In the genomic region with DNA sequence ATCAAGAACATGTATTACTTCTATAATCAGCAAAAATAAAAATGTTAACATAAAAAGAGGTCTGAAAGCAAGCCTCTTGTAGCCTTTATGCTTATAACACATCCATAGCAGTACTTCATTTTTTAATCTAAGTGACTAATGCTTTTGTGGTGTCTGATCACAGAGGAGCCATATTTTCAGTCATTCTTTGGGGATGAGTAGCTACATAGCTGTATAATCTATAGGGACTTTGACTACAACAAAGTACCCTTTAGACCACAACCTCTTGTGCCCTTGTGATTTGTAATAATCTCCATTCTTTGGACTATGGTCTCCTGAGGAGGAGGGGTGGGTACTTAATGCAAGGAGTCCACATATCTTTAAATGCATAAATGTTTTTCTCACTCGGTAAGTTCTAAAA, we compare ENCODE assay signal across 19 cellular contexts. TPM values are rescaled to one million over a fixed set of nuclear protein-coding genes. Genes with fewer than 3 reads are reported as not detected.
A peak's percentile ranks its signal among the peaks of the same experiment; 100 is the strongest.
DNase-seq lines count a peak whose midpoint lies in the region; ATAC-seq and TF ChIP-seq lines count a peak whose summit lies in the region.
"Had no signal": no experiment of that assay in that cellular context is flagged by ENCODE, and none has a peak within 500 bp of the region (broad histone marks: within the 10 kb centered on the region; RNA-seq: fewer than 3 reads in every experiment).

No MANE protein-coding gene starts in this region.

- H3K4me1 Mint-ChIP-seq in activated T-cell treated with anti-CD3 and anti-CD28 coated beads, Interleukin-2, amount 50 U/mL, for 72 hours (ENCODE audit: low read depth) = no peaks in the 10 kb centered on the region
- peaks cover 4% of the 10 kb centered on the region for H3K4me1 Mint-ChIP-seq in activated T-cell treated with anti-CD3 and anti-CD28 coated beads, Interleukin-2, amount 50 U/mL, for 24 hours (ENCODE audit: low read depth)

- H3K9ac ChIP-seq in fibroblast of lung (ENCODE audit: insufficient read depth, low read length) (no peak overlapping the region), skeletal muscle satellite cell (ENCODE audit: low read depth, low read length) (peak overlapping the region; percentile 15)

- intact Hi-C loops in gastrocnemius medialis (cut with DNase I; ENCODE audit: low total_unique reads) = no loop called here

- H3K4me3 Mint-ChIP-seq in activated T-cell treated with anti-CD3 and anti-CD28 coated beads, Interleukin-2, amount 50 U/mL, for 72 hours = no peak overlapping the region
- no peak overlapping the region for H3K4me3 Mint-ChIP-seq in activated T-cell treated with anti-CD3 and anti-CD28 coated beads, Interleukin-2, amount 50 U/mL, for 24 hours
- H3K4me3 Mint-ChIP-seq: naive thymus-derived CD4-positive, alpha-beta T cell had no signal

- peaks cover 12% of the 10 kb centered on the region for H3K27me3 Mint-ChIP-seq in activated T-cell treated with anti-CD3 and anti-CD28 coated beads, Interleukin-2, amount 50 U/mL, for 72 hours (ENCODE audit: low read depth)
- H3K27me3 Mint-ChIP-seq in activated T-cell treated with anti-CD3 and anti-CD28 coated beads, Interleukin-2, amount 50 U/mL, for 24 hours = peaks cover 13% of the 10 kb centered on the region
- H3K27me3 Mint-ChIP-seq: naive thymus-derived CD4-positive, alpha-beta T cell; progenitor cell of endocrine pancreas had no signal

- DNase-seq in activated T-cell treated with anti-CD3 and anti-CD28 coated beads, Interleukin-2, amount 50 U/mL, for 72 hours = no peak
- no peak for DNase-seq in activated T-cell treated with anti-CD3 and anti-CD28 coated beads, Interleukin-2, amount 50 U/mL, for 24 hours
- no peak for DNase-seq in RWPE2 (ENCODE audit: low spot score)
- peak; percentile 63 to 88 for DNase-seq in fibroblast of lung (ENCODE audit: low read depth in 2 of 2)
- no peak for DNase-seq in gastrocnemius medialis
- no peak for DNase-seq in NCI-H1417 (lab: John Stamatoyannopoulos, UW)
- DNase-seq: 8988T; activated T-cell treated with anti-CD3 and anti-CD28 coated beads for 4 hours; COR-L47; dermis blood vessel endothelial cell; GF-D8; naive thymus-derived CD4-positive, alpha-beta T cell; NCI-H82; testis had no signal

- no peak for TF ChIP-seq POLR2A in gastrocnemius medialis (IDR thresholded peaks at IDR 0.05)

- no peaks in the 10 kb centered on the region for H3K36me3 Mint-ChIP-seq in activated T-cell treated with anti-CD3 and anti-CD28 coated beads, Interleukin-2, amount 50 U/mL, for 72 hours (ENCODE audit: insufficient read depth in 2 of 2)
- H3K36me3 Mint-ChIP-seq in activated T-cell treated with anti-CD3 and anti-CD28 coated beads, Interleukin-2, amount 50 U/mL, for 24 hours (ENCODE audit: low read depth) = no peaks in the 10 kb centered on the region
- H3K36me3 Mint-ChIP-seq: naive thymus-derived CD4-positive, alpha-beta T cell had no signal

- no peaks in the 10 kb centered on the region for H3K9me3 Mint-ChIP-seq in activated T-cell treated with anti-CD3 and anti-CD28 coated beads, Interleukin-2, amount 50 U/mL, for 72 hours
- H3K9me3 Mint-ChIP-seq in activated T-cell treated with anti-CD3 and anti-CD28 coated beads, Interleukin-2, amount 50 U/mL, for 24 hours = no peaks in the 10 kb centered on the region
- H3K9me3 Mint-ChIP-seq: naive thymus-derived CD4-positive, alpha-beta T cell had no signal

- H4K20me1 ChIP-seq in fibroblast of lung (ENCODE audit: control insufficient read depth, extremely low read depth, insufficient read depth, low read length) = no peaks in the 10 kb centered on the region

- H3K36me3 ChIP-seq in RWPE2 (ENCODE audit: low read depth) (no peaks in the 10 kb centered on the region), fibroblast of lung (ENCODE audit: control insufficient read depth, insufficient read depth, low read length) (no peaks in the 10 kb centered on the region), skeletal muscle satellite cell (ENCODE audit: insufficient read depth, low read length) (no peaks in the 10 kb centered on the region), gastrocnemius medialis (no peaks in the 10 kb centered on the region)

- peak; percentile 25 to 43 for ATAC-seq in activated T-cell treated with anti-CD3 and anti-CD28 coated beads, Interleukin-2, amount 50 U/mL, for 72 hours (replicated peaks in 1 of 2)
- ATAC-seq in RWPE2 (ENCODE audit: low read depth) = peak; percentile 25; the same call in 1 of the 3 replicates
- ATAC-seq in gastrocnemius medialis = no peak
- no peak for ATAC-seq in GM21528 (IDR thresholded peaks at IDR 0.05; ENCODE audit: low FRiP score, unreplicated experiment)
- ATAC-seq: esophagus mucosa; naive thymus-derived CD4-positive, alpha-beta T cell had no signal

- no peak overlapping the region for H3K27ac ChIP-seq in RWPE2 (ENCODE audit: poor library complexity, severe bottlenecking)
- no peak overlapping the region for H3K27ac ChIP-seq in fibroblast of lung (ENCODE audit: insufficient read depth, low read length)
- no peak overlapping the region for H3K27ac ChIP-seq in gastrocnemius medialis
- H3K27ac ChIP-seq: testis had no signal

- H3K4me3 ChIP-seq in RWPE2 (ENCODE audit: severe bottlenecking) (no peak overlapping the region), fibroblast of lung (replicated peaks in 1 of 4; ENCODE audit: control extremely low read depth in 1 of 4, insufficient read depth in 1 of 4, low read depth in 3 of 4, low read length in 4 of 4) (no peak overlapping the region), skeletal muscle satellite cell (ENCODE audit: low read length) (no peak overlapping the region), gastrocnemius medialis (no peak overlapping the region)
- H3K4me3 ChIP-seq: testis had no signal

- TF ChIP-seq CTCF in RWPE2 (IDR thresholded peaks at IDR 0.05; ENCODE audit: poor library complexity, severe bottlenecking) (no peak), fibroblast of lung (conservative IDR thresholded peaks at IDR 0.05 in 1 of 2, IDR thresholded peaks at IDR 0.05 in 1 of 2; ENCODE audit: low read depth in 1 of 2, low read length in 2 of 2) (no peak), gastrocnemius medialis (IDR thresholded peaks at IDR 0.05 in 4 of 5, conservative IDR thresholded peaks at IDR 0.05 in 1 of 5) (no peak)

- in situ Hi-C loops in gastrocnemius medialis (cut with MboI; ENCODE audit: low sequenced_read_pairs in 4 of 4) = no loop called here

- H2AFZ ChIP-seq in fibroblast of lung (ENCODE audit: low read length) = no peak overlapping the region

- H3K27me3 ChIP-seq in RWPE2 (ENCODE audit: insufficient read depth, poor library complexity, severe bottlenecking) (no peaks in the 10 kb centered on the region), fibroblast of lung (ENCODE audit: control insufficient read depth, insufficient read depth, low read length) (no peaks in the 10 kb centered on the region), skeletal muscle satellite cell (ENCODE audit: control insufficient read depth, insufficient read depth, low read length) (peaks cover 3% of the 10 kb centered on the region), gastrocnemius medialis (no peaks in the 10 kb centered on the region)
- H3K27me3 ChIP-seq: testis had no signal

- H3K79me2 ChIP-seq in fibroblast of lung (ENCODE audit: control insufficient read depth, insufficient read depth, low read length) = no peaks in the 10 kb centered on the region

- H3K4me1 ChIP-seq in RWPE2 (ENCODE audit: insufficient read depth, poor library complexity, severe bottlenecking) (no peaks in the 10 kb centered on the region), fibroblast of lung (ENCODE audit: control insufficient read depth, extremely low read depth, insufficient read depth, low read length) (peaks cover 3% of the 10 kb centered on the region), skeletal muscle satellite cell (ENCODE audit: control insufficient read depth, insufficient read depth, low read length) (peaks cover 31% of the 10 kb centered on the region), gastrocnemius medialis (no peaks in the 10 kb centered on the region)
- H3K4me1 ChIP-seq: testis had no signal

- H3K9me3 ChIP-seq in RWPE2 (ENCODE audit: severe bottlenecking) (no peaks in the 10 kb centered on the region), fibroblast of lung (ENCODE audit: control insufficient read depth, insufficient read depth, low read depth, low read length) (no peaks in the 10 kb centered on the region), skeletal muscle satellite cell (replicated peaks; ENCODE audit: low read length) (no peaks in the 10 kb centered on the region), gastrocnemius medialis (no peaks in the 10 kb centered on the region)
- H3K9me3 ChIP-seq: testis had no signal

- H3K27ac Mint-ChIP-seq in activated T-cell treated with anti-CD3 and anti-CD28 coated beads, Interleukin-2, amount 50 U/mL, for 72 hours = no peak overlapping the region
- no peak overlapping the region for H3K27ac Mint-ChIP-seq in activated T-cell treated with anti-CD3 and anti-CD28 coated beads, Interleukin-2, amount 50 U/mL, for 24 hours
- H3K27ac Mint-ChIP-seq: progenitor cell of endocrine pancreas had no signal

- H3K4me2 ChIP-seq in fibroblast of lung (ENCODE audit: extremely low read depth, insufficient read depth, low read length) (no peak overlapping the region), skeletal muscle satellite cell (ENCODE audit: low read length) (peak overlapping the region; percentile 14)

RNA-seq across cellular contexts. Expression of gene DRP2, which starts 9.6 kb away (rescaled TPM):
- 1 to 10 TPM in 1 of 2 donors, under 1 TPM in 1; 0.86 to 1.2 TPM for total RNA-seq in activated T-cell treated with anti-CD3 and anti-CD28 coated beads, Interleukin-2, amount 50 U/mL, for 72 hours
- total RNA-seq in fibroblast of lung (under 0.01 and 0.50 TPM in 2 replicates), gastrocnemius medialis (under 1 TPM in 2 of 4 donors, not detected in 2; 0.10 to 0.11 TPM)
- polyA plus RNA-seq in fibroblast of lung = 0.59 and 0.64 TPM in 2 replicates
- 0.92 and 0.93 TPM in 2 replicates for polyA plus RNA-seq in fibroblast of lung (2012)
- 1.7 and 4.8 TPM in 2 replicates for polyA minus RNA-seq in fibroblast of lung (ENCODE audit: low replicate concordance)
- 0.66 and 0.76 TPM in 2 replicates for total RNA-seq in skeletal muscle satellite cell (2012; rRNA removed)
- total RNA-seq: dermis blood vessel endothelial cell had no signal
- polyA plus RNA-seq: liver; naive thymus-derived CD4-positive, alpha-beta T cell had no signal

Comparison
In these comparisons a context has a peak if more than half of its experiments do, and no peak if none do; other contexts are left out.
1. ATAC-seq: peak in activated T-cell treated with anti-CD3 and anti-CD28 coated beads, Interleukin-2, amount 50 U/mL, for 72 hours (2 of 2) and RWPE2 (single experiment); none in gastrocnemius medialis (0 of 2) and GM21528 (single experiment).
2. DNase-seq: peak in fibroblast of lung (2 of 2); none in activated T-cell treated with anti-CD3 and anti-CD28 coated beads, Interleukin-2, amount 50 U/mL, for 72 hours (0 of 2), activated T-cell treated with anti-CD3 and anti-CD28 coated beads, Interleukin-2, amount 50 U/mL, for 24 hours (single experiment), RWPE2 (single experiment), gastrocnemius medialis (0 of 2) and NCI-H1417 (0 of 3).